11 cellular contexts compared by ENCODE assay signal in the genomic region with DNA sequence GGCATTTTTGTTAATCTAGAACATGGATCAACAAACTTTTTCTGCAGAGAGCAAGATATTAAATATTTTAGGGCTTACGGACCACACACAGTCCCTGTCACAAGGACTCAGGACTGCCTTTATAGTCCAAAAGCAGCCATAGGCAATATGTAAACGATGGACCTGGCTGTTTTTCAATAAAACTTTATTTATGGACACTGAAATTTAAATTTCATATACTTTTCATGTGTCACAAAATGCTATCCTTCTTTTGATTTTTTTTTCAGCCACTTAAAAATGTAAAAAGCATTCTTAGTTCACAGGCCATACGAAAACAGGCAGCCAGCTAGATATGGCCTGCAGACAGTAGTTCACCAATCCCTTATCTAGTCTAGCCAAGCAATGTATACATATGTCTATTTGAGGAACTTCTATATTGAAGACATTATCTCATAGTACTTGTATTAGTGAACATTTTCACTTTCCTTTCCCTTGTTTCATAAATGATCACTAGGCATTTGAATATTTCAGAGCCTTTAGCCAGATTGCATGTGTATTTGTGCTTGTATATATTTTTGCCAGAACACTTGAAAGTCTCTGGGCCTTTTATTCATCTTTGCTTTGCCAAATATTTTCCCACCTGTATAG.
DNase-seq lines count a peak whose midpoint lies in the region; ATAC-seq, FAIRE-seq and TF ChIP-seq lines count a peak whose summit lies in the region.
"Had no signal": no experiment of that assay in that cellular context is flagged by ENCODE, and none has a peak within 500 bp of the region (broad histone marks: within the 10 kb centered on the region; RNA-seq: fewer than 3 reads in every experiment).

No MANE protein-coding gene starts in this region.

- no peak overlapping the region for H2AFZ ChIP-seq in K562 (ENCODE audit: low read depth, low read length)

- intact Hi-C loops in K562 (cut with micrococcal nuclease) (no loop called here), transverse colon (cut with DNase I; ENCODE audit: low total_unique reads) (no loop called here)

- in situ Hi-C loops in K562 (cut with MboI) (no loop called here), transverse colon (cut with MboI; ENCODE audit: low pct_ligation_motif_present in 1 of 4, low pct_unique_long_range_greater_than_20kb in 1 of 4, low sequenced_read_pairs in 3 of 4) (no loop called here)

- no peaks in the 10 kb centered on the region; a peak in 1 of 5 replicates for H3K4me1 ChIP-seq in K562 (replicated peaks in 1 of 2; ENCODE audit: control insufficient read depth in 2 of 2, insufficient read depth in 2 of 2, low read length in 2 of 2)
- no peaks in the 10 kb centered on the region for H3K4me1 ChIP-seq in transverse colon

- TF ChIP-seq POLR2A in K562 (conservative IDR thresholded peaks at IDR 0.05) (no peak), transverse colon (IDR thresholded peaks at IDR 0.05) (no peak)

- no peak overlapping the region for H3K9ac ChIP-seq in K562 (ENCODE audit: insufficient read depth in 1 of 2, low read depth in 2 of 2, low read length in 2 of 2)

- DNase-seq in K562 (ENCODE audit: extremely low read depth in 1 of 4, low spot score in 3 of 4) (no peak), NCI-H510A (lab: John Stamatoyannopoulos, UW) (no peak), transverse colon (no peak)
- DNase-seq in stimulated activated CD4-positive, alpha-beta T cell treated with anti-CD3 and anti-CD28 coated beads, Interleukin-12 subunit alpha, Interleukin-12 subunit beta, amount 100 ng/mL, for 4 hours: no peak
- no peak for DNase-seq in stimulated activated naive CD4-positive, alpha-beta T cell treated with Interleukin-2 at 50 U/mL for 16 hours (lab: John Stamatoyannopoulos, UW)
- DNase-seq: activated CD4-positive, alpha-beta memory T cell treated with anti-CD3 and anti-CD28 coated beads, Interleukin-2, amount 10 ng/mL, durations not matched to agents 7 days and 5 days; NCI-H446 treated with DMSO at 0.1 percent for 48 hours had no signal

- no peak for TF ChIP-seq RAD21 in K562 (CRISPR knock-in tag; conservative IDR thresholded peaks at IDR 0.05 in 1 of 2, IDR thresholded peaks at IDR 0.05 in 1 of 2)

- no TSS peak for BruUV-seq in K562 (replicated peaks; lab: Mats Ljungman, UMichigan)

- no peaks in the 10 kb centered on the region for H3K79me2 ChIP-seq in K562 (ENCODE audit: control insufficient read depth, insufficient read depth, low read length)

- no peak for FAIRE-seq in K562 (lab: Jason Lieb, UNC)
- FAIRE-seq: D721Med had no signal

- ATAC-seq in GM19023 (IDR thresholded peaks at IDR 0.05; ENCODE audit: unreplicated experiment) (peak; percentile 88), GM21717 (IDR thresholded peaks at IDR 0.05; ENCODE audit: unreplicated experiment) (peak; percentile 99), HG03135 (IDR thresholded peaks at IDR 0.05; ENCODE audit: unreplicated experiment) (peak; percentile 99), K562 (no peak)

- no peak overlapping the region for H3K4me3 ChIP-seq in K562
- no peak overlapping the region for H3K4me3 ChIP-seq in transverse colon

- CTCF ChIA-PET in K562 (lab: Yijun Ruan, JAX; ENCODE audit: low intra/inter-chr PET ratio): no interaction called here

- WGBS in K562 (ENCODE audit: insufficient coverage, low coverage, missing lambda C conversion rate): 9% methylated on average over 3 of the region's 3 CpGs
- 73 to 100% methylated on average over 1 to 3 of the region's 3 CpGs for WGBS in transverse colon (ENCODE audit: low coverage in 1 of 2), 2 donors

- no peaks in the 10 kb centered on the region for H3K9me3 ChIP-seq in K562 (replicated peaks; ENCODE audit: control insufficient read depth, insufficient read depth, low read depth, low read length)
- no peaks in the 10 kb centered on the region for H3K9me3 ChIP-seq in transverse colon

- H3K4me2 ChIP-seq in K562 (ENCODE audit: insufficient read depth, low read length): no peak overlapping the region

- POLR2A ChIA-PET in K562 (lab: Yijun Ruan, JAX): no interaction called here

- no peak for TF ChIP-seq CTCF in K562 (IDR thresholded peaks at IDR 0.05 in 2 of 3, conservative IDR thresholded peaks at IDR 0.05 in 1 of 3; ENCODE audit: insufficient read depth in 2 of 3, low read depth in 1 of 3, low read length in 3 of 3)
- no peak for TF ChIP-seq CTCF in transverse colon (IDR thresholded peaks at IDR 0.05)

- no peaks in the 10 kb centered on the region for H3K9me1 ChIP-seq in K562 (ENCODE audit: control insufficient read depth, insufficient read depth, low read length)

- H3K27ac ChIP-seq in K562 (ENCODE audit: extremely low read depth, low read depth, low read length): no peak overlapping the region
- H3K27ac ChIP-seq in transverse colon: no peak overlapping the region

- no peaks in the 10 kb centered on the region for H3K36me3 ChIP-seq in K562 (ENCODE audit: control insufficient read depth, insufficient read depth, low read length)
- H3K36me3 ChIP-seq in transverse colon: no peaks in the 10 kb centered on the region

- no peaks in the 10 kb centered on the region for H4K20me1 ChIP-seq in K562 (replicated peaks; ENCODE audit: control insufficient read depth, insufficient read depth, low read length)

- TF ChIP-seq EP300 in K562 (IDR thresholded peaks at IDR 0.05; ENCODE audit: low read length): no peak
- no peak for TF ChIP-seq EP300 in transverse colon (IDR thresholded peaks at IDR 0.05; ENCODE audit: low read depth)

- H3K27me3 ChIP-seq in K562 (ENCODE audit: control insufficient read depth in 2 of 2, insufficient read depth in 2 of 2, low read length in 2 of 2): no peaks in the 10 kb centered on the region
- H3K27me3 ChIP-seq in transverse colon: no peaks in the 10 kb centered on the region

TF ChIP-seq in K562, 482 proteins besides CTCF, POLR2A, EP300 and RAD21:
- TF ChIP-seq SMAD4 (CRISPR knock-in tag; conservative IDR thresholded peaks at IDR 0.05) (0 out of 2 replicates have a peak, but pooled peaks have one; percentile 18), NCOA6 (IDR thresholded peaks at IDR 0.05) (no peak)
- TF ChIP-seq, protein P1, sequence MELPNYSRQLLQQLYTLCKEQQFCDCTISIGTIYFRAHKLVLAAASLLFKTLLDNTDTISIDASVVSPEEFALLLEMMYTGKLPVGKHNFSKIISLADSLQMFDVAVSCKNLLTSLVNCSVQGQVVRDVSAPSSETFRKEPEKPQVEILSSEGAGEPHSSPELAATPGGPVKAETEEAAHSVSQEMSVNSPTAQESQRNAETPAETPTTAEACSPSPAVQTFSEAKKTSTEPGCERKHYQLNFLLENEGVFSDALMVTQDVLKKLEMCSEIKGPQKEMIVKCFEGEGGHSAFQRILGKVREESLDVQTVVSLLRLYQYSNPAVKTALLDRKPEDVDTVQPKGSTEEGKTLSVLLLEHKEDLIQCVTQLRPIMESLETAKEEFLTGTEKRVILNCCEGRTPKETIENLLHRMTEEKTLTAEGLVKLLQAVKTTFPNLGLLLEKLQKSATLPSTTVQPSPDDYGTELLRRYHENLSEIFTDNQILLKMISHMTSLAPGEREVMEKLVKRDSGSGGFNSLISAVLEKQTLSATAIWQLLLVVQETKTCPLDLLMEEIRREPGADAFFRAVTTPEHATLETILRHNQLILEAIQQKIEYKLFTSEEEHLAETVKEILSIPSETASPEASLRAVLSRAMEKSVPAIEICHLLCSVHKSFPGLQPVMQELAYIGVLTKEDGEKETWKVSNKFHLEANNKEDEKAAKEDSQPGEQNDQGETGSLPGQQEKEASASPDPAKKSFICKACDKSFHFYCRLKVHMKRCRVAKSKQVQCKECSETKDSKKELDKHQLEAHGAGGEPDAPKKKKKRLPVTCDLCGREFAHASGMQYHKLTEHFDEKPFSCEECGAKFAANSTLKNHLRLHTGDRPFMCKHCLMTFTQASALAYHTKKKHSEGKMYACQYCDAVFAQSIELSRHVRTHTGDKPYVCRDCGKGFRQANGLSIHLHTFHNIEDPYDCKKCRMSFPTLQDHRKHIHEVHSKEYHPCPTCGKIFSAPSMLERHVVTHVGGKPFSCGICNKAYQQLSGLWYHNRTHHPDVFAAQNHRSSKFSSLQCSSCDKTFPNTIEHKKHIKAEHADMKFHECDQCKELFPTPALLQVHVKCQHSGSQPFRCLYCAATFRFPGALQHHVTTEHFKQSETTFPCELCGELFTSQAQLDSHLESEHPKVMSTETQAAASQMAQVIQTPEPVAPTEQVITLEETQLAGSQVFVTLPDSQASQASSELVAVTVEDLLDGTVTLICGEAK (IDR thresholded peaks at IDR 0.05): peak; percentile 73
- TF ChIP-seq, protein P1 (CRISPR knock-in tag; IDR thresholded peaks at IDR 0.05): no peak
